20 cellular contexts compared by ENCODE assay signal in the genomic region with DNA sequence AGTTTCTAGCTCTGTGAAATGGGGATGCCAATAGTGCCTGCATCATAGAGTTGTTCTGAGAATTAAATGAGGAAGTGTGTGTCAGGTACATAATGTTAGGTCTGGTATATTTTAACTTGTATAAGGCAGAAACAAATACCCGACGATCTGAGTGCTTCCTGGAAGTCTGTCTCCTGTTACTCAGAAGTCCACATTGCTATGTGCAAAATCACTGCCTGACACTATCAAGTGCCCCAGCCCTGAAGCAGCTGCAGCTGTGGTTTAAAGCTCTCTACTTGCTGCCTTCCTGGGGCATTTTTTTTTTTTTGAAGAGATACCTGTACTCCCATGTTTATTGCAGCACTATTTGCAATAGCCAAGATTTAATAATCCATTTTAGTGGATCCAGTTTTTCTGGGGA.
"Had no signal": no experiment of that assay in that cellular context is flagged by ENCODE, and none has a peak within 500 bp of the region (broad histone marks: within the 10 kb centered on the region; RNA-seq: fewer than 3 reads in every experiment).

No MANE protein-coding gene starts in this region.

- H3K27me3 ChIP-seq: adrenal gland, tibial artery had no signal

- H3K9me3 ChIP-seq: adrenal gland, tibial artery had no signal

- DNase-seq: activated CD4-positive, alpha-beta T cell treated with anti-CD3 and anti-CD28 coated beads, Interleukin-2, amount 10 ng/mL, durations not matched to agents 24 days and 14 days; activated CD8-positive, alpha-beta memory T cell treated with anti-CD3 and anti-CD28 coated beads, Interleukin-2, amount 50 U/mL, for 4 hours; activated CD8-positive, alpha-beta T cell treated with anti-CD3 and anti-CD28 coated beads for 36 hours; activated effector memory CD4-positive, alpha-beta T cell treated with anti-CD3 and anti-CD28 coated beads, Interleukin-2, amount 50 U/mL, for 16 hours; activated naive CD4-positive, alpha-beta T cell treated with anti-CD3 and anti-CD28 coated beads, Interleukin-2, amount 50 U/mL, for 16 hours; activated T-cell treated with anti-CD3 and anti-CD28 coated beads, Interleukin-2, amount 50 U/mL, for 48 hours; adrenal gland; central memory CD4-positive, alpha-beta T cell; dorsolateral prefrontal cortex; foreskin melanocyte; kidney; nephron progenitor cell; nucleus accumbens; stimulated activated CD4-positive, alpha-beta T cell treated with anti-CD3 and anti-CD28 coated beads, Interleukin-12 subunit alpha, Interleukin-12 subunit beta, amount 100 ng/mL, for 4 hours; stimulated activated CD4-positive, alpha-beta T cell treated with anti-CD3 and anti-CD28 coated beads, Interleukin-1b, Interleukin-23, amount 100 ng/mL, for 48 hours; stimulated activated naive CD8-positive, alpha-beta T cell treated with anti-CD3 and anti-CD28 coated beads, Interleukin-15, Interleukin-2, amounts not matched to agents 100 U/mL and 50 U/mL, for 24 hours; substantia nigra; tibial artery had no signal

- H3K27me3 Mint-ChIP-seq: activated CD4-positive, alpha-beta T cell treated with anti-CD3 and anti-CD28 coated beads, Interleukin-2, amount 10 ng/mL, durations not matched to agents 24 days and 14 days had no signal

- H3K4me3 ChIP-seq: adrenal gland, dorsolateral prefrontal cortex, tibial artery had no signal

- H3K4me1 Mint-ChIP-seq: activated CD4-positive, alpha-beta T cell treated with anti-CD3 and anti-CD28 coated beads, Interleukin-2, amount 10 ng/mL, durations not matched to agents 24 days and 14 days; nephron progenitor cell had no signal

- H3K27ac Mint-ChIP-seq: activated CD4-positive, alpha-beta T cell treated with anti-CD3 and anti-CD28 coated beads, Interleukin-2, amount 10 ng/mL, durations not matched to agents 24 days and 14 days; activated CD8-positive, alpha-beta T cell treated with anti-CD3 and anti-CD28 coated beads for 36 hours; nephron progenitor cell; T-helper 1 cell treated with Interleukin-12 subunit alpha and Interleukin-12 subunit beta and Interleukin-4 antibody, amounts not matched to agents 30 μg/mL and 1 μg/mL, for 36 hours had no signal

- H3K4me1 ChIP-seq: adrenal gland, tibial artery had no signal

- H3K4me3 Mint-ChIP-seq: activated CD4-positive, alpha-beta T cell treated with anti-CD3 and anti-CD28 coated beads, Interleukin-2, amount 10 ng/mL, durations not matched to agents 24 days and 14 days; activated CD8-positive, alpha-beta T cell treated with anti-CD3 and anti-CD28 coated beads for 36 hours; nephron progenitor cell; T-helper 1 cell treated with Interleukin-12 subunit alpha and Interleukin-12 subunit beta and Interleukin-4 antibody, amounts not matched to agents 30 μg/mL and 1 μg/mL, for 36 hours had no signal

- ATAC-seq: activated CD8-positive, alpha-beta T cell treated with anti-CD3 and anti-CD28 coated beads for 36 hours; stimulated activated naive CD8-positive, alpha-beta T cell treated with anti-CD3 and anti-CD28 coated beads, Interleukin-15, Interleukin-2, amounts not matched to agents 100 U/mL and 50 U/mL, for 24 hours had no signal

- H3K36me3 ChIP-seq: adrenal gland, tibial artery had no signal

- H3K27ac ChIP-seq: adrenal gland, dorsolateral prefrontal cortex, epithelial cell of prostate, tibial artery had no signal
